25 cellular contexts compared by ENCODE assay signal in genomic region chr11:102837151-102837550, GRCh38. TPM values are rescaled to one million over a fixed set of nuclear protein-coding genes. Genes with fewer than 3 reads are reported as not detected.
"Had no signal": no experiment of that assay in that cellular context is flagged by ENCODE, and none has a peak within 500 bp of the region (broad histone marks: within the 10 kb centered on the region; RNA-seq: fewer than 3 reads in every experiment).

No MANE protein-coding gene starts in this region.

- DNase-seq: effector CD4-positive, alpha-beta T cell; endodermal cell; erythroblast; gastrocnemius medialis; heart right ventricle; hypothalamus; kidney glomerular epithelial cell; naive thymus-derived CD8-positive, alpha-beta T cell; psoas muscle; retina; right lobe of liver; spleen; stimulated activated CD4-positive, alpha-beta T cell treated with anti-CD3 and anti-CD28 coated beads, Interleukin-15, amount 100 ng/mL, for 24 hours; stimulated activated CD4-positive, alpha-beta T cell treated with anti-CD3 and anti-CD28 coated beads, Interleukin-1b, Interleukin-23, amount 100 ng/mL, for 48 hours; stimulated activated CD4-positive, alpha-beta T cell treated with anti-CD3 and anti-CD28 coated beads, Interleukin-4, amount 100 ng/mL, for 24 hours; stimulated activated naive CD8-positive, alpha-beta T cell treated with anti-CD3 and anti-CD28 coated beads, Interleukin-15, amount 100 ng/mL, for 72 hours; substantia nigra; transverse colon had no signal

- H3K4me3 ChIP-seq: coronary artery, gastrocnemius medialis, heart right ventricle, psoas muscle, right lobe of liver, spleen, thoracic aorta, transverse colon had no signal

- ATAC-seq: gastrocnemius medialis; heart right ventricle; naive thymus-derived CD8-positive, alpha-beta T cell; psoas muscle; right lobe of liver; stimulated activated memory B cell treated with anti-CD40 and anti-IgM and Interleukin-4, amounts not matched to agents 10 μg/mL and 1 μg/mL and 100 μg/mL, for 72 hours; stimulated activated naive CD8-positive, alpha-beta T cell treated with anti-CD3 and anti-CD28 coated beads, Interleukin-15, amount 100 ng/mL, for 72 hours had no signal

- H3K27me3 ChIP-seq: gastrocnemius medialis, right lobe of liver, transverse colon had no signal

- H3K36me3 ChIP-seq: gastrocnemius medialis, heart right ventricle, neutrophil, right lobe of liver, spleen, thoracic aorta, transverse colon had no signal

- H3K4me1 ChIP-seq: gastrocnemius medialis, heart right ventricle, psoas muscle, right lobe of liver, spleen had no signal

- H3K9me3 ChIP-seq: gastrocnemius medialis, heart right ventricle, neutrophil, psoas muscle, right lobe of liver, spleen, thoracic aorta, transverse colon had no signal

- H3K27ac ChIP-seq: coronary artery, gastrocnemius medialis, heart right ventricle, neutrophil, psoas muscle, right lobe of liver, spleen, thoracic aorta, transverse colon had no signal

RNA-seq across cellular contexts. Expression of gene MMP3, which starts 6.3 kb away (rescaled TPM):
- polyA plus RNA-seq: endothelial cell of umbilical vein; heart right ventricle; liver; naive thymus-derived CD8-positive, alpha-beta T cell; neural cell; spleen had no signal

RNA-seq across cellular contexts. Expression of gene MMP12, which starts 37.6 kb away (rescaled TPM):
- polyA plus RNA-seq: endothelial cell of umbilical vein; heart right ventricle; liver; naive thymus-derived CD8-positive, alpha-beta T cell; neural cell; psoas muscle had no signal

RNA-seq across cellular contexts. Expression of gene MMP1, which starts 39.2 kb away (rescaled TPM):
- polyA plus RNA-seq: naive thymus-derived CD8-positive, alpha-beta T cell; neural cell had no signal

RNA-seq across cellular contexts. Expression of gene MMP10, which starts 56.7 kb away (rescaled TPM):
- polyA plus RNA-seq: heart right ventricle; liver; naive thymus-derived CD8-positive, alpha-beta T cell; neural cell had no signal
